In the genomic region with DNA sequence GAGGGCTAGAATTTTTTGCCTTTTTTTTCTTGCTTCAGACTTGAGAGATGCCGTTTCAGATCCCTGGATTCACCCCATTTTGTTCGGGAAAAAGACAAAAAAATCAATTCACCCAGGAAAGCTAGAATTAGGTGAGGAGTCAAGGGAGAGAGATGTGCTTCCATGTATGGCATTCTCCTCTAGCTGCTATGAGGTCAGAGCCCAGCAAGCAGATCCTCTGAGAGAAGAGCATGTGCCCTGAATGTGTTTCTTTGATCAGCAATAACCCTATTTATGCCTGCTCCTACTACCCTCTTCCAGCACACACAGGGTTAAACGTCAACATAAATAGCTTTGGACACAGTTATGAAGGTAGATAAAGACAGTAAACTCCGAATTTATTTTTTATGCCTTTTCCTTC, we compare ENCODE assay signal across 1 cellular context.
TF ChIP-seq lines count a peak whose summit lies in the region.

No MANE protein-coding gene starts in this region.

TF ChIP-seq in WTC11, 78 proteins besides CTCF, POLR2A, EP300 and RAD21 (continued from another document):
- TF ChIP-seq, protein P1, sequence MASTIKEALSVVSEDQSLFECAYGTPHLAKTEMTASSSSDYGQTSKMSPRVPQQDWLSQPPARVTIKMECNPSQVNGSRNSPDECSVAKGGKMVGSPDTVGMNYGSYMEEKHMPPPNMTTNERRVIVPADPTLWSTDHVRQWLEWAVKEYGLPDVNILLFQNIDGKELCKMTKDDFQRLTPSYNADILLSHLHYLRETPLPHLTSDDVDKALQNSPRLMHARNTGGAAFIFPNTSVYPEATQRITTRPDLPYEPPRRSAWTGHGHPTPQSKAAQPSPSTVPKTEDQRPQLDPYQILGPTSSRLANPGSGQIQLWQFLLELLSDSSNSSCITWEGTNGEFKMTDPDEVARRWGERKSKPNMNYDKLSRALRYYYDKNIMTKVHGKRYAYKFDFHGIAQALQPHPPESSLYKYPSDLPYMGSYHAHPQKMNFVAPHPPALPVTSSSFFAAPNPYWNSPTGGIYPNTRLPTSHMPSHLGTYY (CRISPR knock-in tag; IDR thresholded peaks at IDR 0.05): no peak
- TF ChIP-seq, protein P2, sequence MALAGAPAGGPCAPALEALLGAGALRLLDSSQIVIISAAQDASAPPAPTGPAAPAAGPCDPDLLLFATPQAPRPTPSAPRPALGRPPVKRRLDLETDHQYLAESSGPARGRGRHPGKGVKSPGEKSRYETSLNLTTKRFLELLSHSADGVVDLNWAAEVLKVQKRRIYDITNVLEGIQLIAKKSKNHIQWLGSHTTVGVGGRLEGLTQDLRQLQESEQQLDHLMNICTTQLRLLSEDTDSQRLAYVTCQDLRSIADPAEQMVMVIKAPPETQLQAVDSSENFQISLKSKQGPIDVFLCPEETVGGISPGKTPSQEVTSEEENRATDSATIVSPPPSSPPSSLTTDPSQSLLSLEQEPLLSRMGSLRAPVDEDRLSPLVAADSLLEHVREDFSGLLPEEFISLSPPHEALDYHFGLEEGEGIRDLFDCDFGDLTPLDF (CRISPR knock-in tag; IDR thresholded peaks at IDR 0.05): no peak
- TF ChIP-seq ELF4 (CRISPR knock-in tag; IDR thresholded peaks at IDR 0.05; ENCODE audit: low read depth) (no peak), NR2C2 (CRISPR knock-in tag; IDR thresholded peaks at IDR 0.05) (no peak)
